ENCODE assay signal across 21 cellular contexts in the genomic region with DNA sequence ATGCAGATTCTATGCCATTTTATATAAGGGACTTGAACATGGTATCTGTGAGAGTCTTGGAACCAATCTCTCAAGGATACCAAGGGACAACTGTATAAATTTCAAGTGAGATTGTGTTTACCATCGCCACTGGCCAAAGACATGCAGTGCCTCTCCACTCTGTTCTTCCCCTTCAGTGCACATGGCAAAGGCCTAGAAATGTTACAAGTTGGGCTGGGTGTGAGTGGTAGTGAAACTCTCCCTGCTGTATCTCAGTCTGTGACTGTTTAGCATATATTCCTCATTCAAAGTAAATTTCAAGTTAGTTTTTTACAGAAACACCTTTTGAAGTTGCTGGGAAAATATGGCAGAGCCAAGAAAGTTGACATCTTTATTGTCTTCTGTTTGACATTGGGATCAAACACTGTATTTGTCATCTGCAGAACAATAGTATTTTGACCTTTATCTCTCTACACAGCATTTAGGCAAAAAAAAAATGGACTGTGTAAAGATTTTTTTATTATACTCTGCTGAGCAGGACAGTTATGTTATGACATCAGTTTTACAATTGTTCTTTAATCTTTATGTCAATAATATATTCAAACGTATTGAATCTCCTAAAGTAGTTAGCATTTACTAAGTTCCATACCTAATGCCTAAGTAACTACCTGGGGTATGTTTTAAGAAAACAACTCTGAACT.
"Had no signal": no experiment of that assay in that cellular context is flagged by ENCODE, and none has a peak within 500 bp of the region (broad histone marks: within the 10 kb centered on the region; RNA-seq: fewer than 3 reads in every experiment).

No MANE protein-coding gene starts in this region.

- H3K27ac Mint-ChIP-seq: activated B cell treated with CpG ODN at 0.5 μM for 24 hours; activated CD4-positive, alpha-beta memory T cell treated with anti-CD3 and anti-CD28 coated beads, Interleukin-2, amount 10 ng/mL, durations not matched to agents 7 days and 5 days; activated naive CD8-positive, alpha-beta T cell treated with anti-CD3 and anti-CD28 coated beads for 36 hours; dendritic cell treated with granulocyte-macrophage colony-stimulating factor and Interleukin-4, amounts not matched to agents 40 ng/mL and 50 ng/mL, for 4 days; naive thymus-derived CD4-positive, alpha-beta T cell; stimulated activated naive B cell treated with anti-CD40 and anti-IgM and Interleukin-4, amounts not matched to agents 10 μg/mL and 1 μg/mL and 100 μg/mL, for 72 hours had no signal

- H3K27ac ChIP-seq: cardiac muscle cell, esophagus squamous epithelium, ovary, thoracic aorta, upper lobe of left lung had no signal

- H3K27me3 Mint-ChIP-seq: activated B cell treated with CpG ODN at 0.5 μM for 24 hours; activated CD4-positive, alpha-beta memory T cell treated with anti-CD3 and anti-CD28 coated beads, Interleukin-2, amount 10 ng/mL, durations not matched to agents 7 days and 5 days; activated naive CD8-positive, alpha-beta T cell treated with anti-CD3 and anti-CD28 coated beads for 36 hours had no signal

- H3K4me2 ChIP-seq: smooth muscle cell had no signal

- H3K36me3 Mint-ChIP-seq: activated naive CD8-positive, alpha-beta T cell treated with anti-CD3 and anti-CD28 coated beads for 36 hours; stimulated activated naive B cell treated with anti-CD40 and anti-IgM and Interleukin-4, amounts not matched to agents 10 μg/mL and 1 μg/mL and 100 μg/mL, for 72 hours had no signal

- H3K9me3 ChIP-seq: esophagus squamous epithelium, ovary, thoracic aorta, upper lobe of left lung had no signal

- H3K4me3 Mint-ChIP-seq: activated B cell treated with CpG ODN at 0.5 μM for 24 hours; activated CD4-positive, alpha-beta memory T cell treated with anti-CD3 and anti-CD28 coated beads, Interleukin-2, amount 10 ng/mL, durations not matched to agents 7 days and 5 days; activated naive CD8-positive, alpha-beta T cell treated with anti-CD3 and anti-CD28 coated beads for 36 hours; dendritic cell treated with granulocyte-macrophage colony-stimulating factor and Interleukin-4, amounts not matched to agents 40 ng/mL and 50 ng/mL, for 4 days; naive thymus-derived CD4-positive, alpha-beta T cell; stimulated activated naive B cell treated with anti-CD40 and anti-IgM and Interleukin-4, amounts not matched to agents 10 μg/mL and 1 μg/mL and 100 μg/mL, for 72 hours had no signal

- ATAC-seq: naive thymus-derived CD4-positive, alpha-beta T cell; sciatic nerve; stimulated activated naive B cell treated with anti-CD40 and anti-IgM and Interleukin-4, amounts not matched to agents 10 μg/mL and 1 μg/mL and 100 μg/mL, for 72 hours had no signal

- DNase-seq: activated B cell treated with CpG ODN at 0.5 μM for 24 hours; activated CD4-positive, alpha-beta memory T cell treated with anti-CD3 and anti-CD28 coated beads, Interleukin-2, amount 10 ng/mL, durations not matched to agents 7 days and 5 days; activated CD4-positive, alpha-beta T cell treated with anti-CD3 and anti-CD28 coated beads for 48 hours; activated naive CD4-positive, alpha-beta T cell; activated naive CD8-positive, alpha-beta T cell treated with anti-CD3 and anti-CD28 coated beads for 36 hours; activated T-cell treated with anti-CD3 and anti-CD28 coated beads, Interleukin-2, amount 50 U/mL, for 1 hour; amygdala; effector CD8-positive, alpha-beta T cell; esophagus squamous epithelium; mesenchymal stem cell; naive thymus-derived CD4-positive, alpha-beta T cell; ovary; stimulated activated CD4-positive, alpha-beta T cell treated with anti-CD3 and anti-CD28 coated beads, Interleukin-4, amount 100 ng/mL, for 24 hours; stimulated activated naive B cell treated with anti-CD40 and anti-IgM and Interleukin-4, amounts not matched to agents 10 μg/mL and 1 μg/mL and 100 μg/mL, for 72 hours; upper lobe of left lung had no signal

- H3K9me3 Mint-ChIP-seq: activated B cell treated with CpG ODN at 0.5 μM for 24 hours; activated naive CD8-positive, alpha-beta T cell treated with anti-CD3 and anti-CD28 coated beads for 36 hours; activated T-helper 17 cell treated with anti-CD3 and anti-CD28 coated beads, Interleukin-2, amount 50 U/mL, for 72 hours; dendritic cell treated with granulocyte-macrophage colony-stimulating factor and Interleukin-4, amounts not matched to agents 40 ng/mL and 50 ng/mL, for 4 days had no signal

- H3K4me3 ChIP-seq: cardiac muscle cell, esophagus squamous epithelium, ovary, smooth muscle cell, thoracic aorta, upper lobe of left lung had no signal

- H3K4me1 Mint-ChIP-seq: activated naive CD8-positive, alpha-beta T cell treated with anti-CD3 and anti-CD28 coated beads for 36 hours; activated T-helper 17 cell treated with anti-CD3 and anti-CD28 coated beads, Interleukin-2, amount 50 U/mL, for 72 hours had no signal

- H3K4me1 ChIP-seq: upper lobe of left lung had no signal

- H3K27me3 ChIP-seq: cardiac muscle cell, esophagus squamous epithelium, ovary, upper lobe of left lung had no signal

- H3K36me3 ChIP-seq: cardiac muscle cell, esophagus squamous epithelium, ovary, thoracic aorta, upper lobe of left lung had no signal
